In genomic region chr14:50822501-50823042, GRCh38 we compare ENCODE assay signal across 11 cellular contexts. TPM values are rescaled to one million over a fixed set of nuclear protein-coding genes. Genes with fewer than 3 reads are reported as not detected.
DNase-seq lines count a peak whose midpoint lies in the region; ATAC-seq and TF ChIP-seq lines count a peak whose summit lies in the region.
"Had no signal": no experiment of that assay in that cellular context is flagged by ENCODE, and none has a peak within 500 bp of the region (broad histone marks: within the 10 kb centered on the region; RNA-seq: fewer than 3 reads in every experiment).

No MANE protein-coding gene starts in this region.

- TF ChIP-seq POLR2A in spleen (IDR thresholded peaks at IDR 0.05) = no peak

- peak overlapping the region; percentile 93 for H3K27ac Mint-ChIP-seq in central memory CD8-positive, alpha-beta T cell (ENCODE audit: low read depth)

- no peaks in the 10 kb centered on the region for H3K27me3 ChIP-seq in spleen (replicated peaks in 1 of 7)

- no peaks in the 10 kb centered on the region for H3K27me3 Mint-ChIP-seq in central memory CD8-positive, alpha-beta T cell

- peaks cover 26 to 100% (median 75%) of the 10 kb centered on the region in 6 donors for H3K4me1 ChIP-seq in spleen

- peak overlapping the region; percentile 74 for H3K4me3 Mint-ChIP-seq in central memory CD8-positive, alpha-beta T cell

- peak overlapping the region in 1 of 8 donors; percentile 53 for H3K4me3 ChIP-seq in spleen

- H3K27ac ChIP-seq in spleen = peak overlapping the region; percentile 68 to 93 (median 86)

- peaks cover 88% of the 10 kb centered on the region for H3K4me1 Mint-ChIP-seq in central memory CD8-positive, alpha-beta T cell

- ATAC-seq in activated CD4-positive, CD25-positive, alpha-beta regulatory T cell treated with anti-CD3 and anti-CD28 coated beads, Interleukin-2, amount 50 U/mL, for 24 hours = peak; percentile 75 to 77
- ATAC-seq in central memory CD8-positive, alpha-beta T cell (replicated peaks; ENCODE audit: extremely low read depth, poor library complexity, severe bottlenecking) = no peak

- DNase-seq in activated CD4-positive, CD25-positive, alpha-beta regulatory T cell (lab: John Stamatoyannopoulos, UW) = no peak
- peak; percentile 35 to 84 for DNase-seq in NOMO-1 (lab: John Stamatoyannopoulos, UW; ENCODE audit: unreplicated experiment in 2 of 2)
- DNase-seq in central memory CD8-positive, alpha-beta T cell (ENCODE audit: low spot score in 2 of 2) = no peak
- peak; percentile 81 for DNase-seq in spleen
- DNase-seq in midbrain (lab: John Stamatoyannopoulos, UW) = no peak
- no peak for DNase-seq in GM10266 (ENCODE audit: extremely low spot score)
- DNase-seq in NK-92 treated with Interleukin-12 subunit alpha and Interleukin-12 subunit beta, amount 100 ng/mL, for 24 hours (lab: John Stamatoyannopoulos, UW) = no peak
- DNase-seq: NCI-H526 had no signal

- peaks cover 0 to 37% (median 3%) of the 10 kb centered on the region in 6 donors for H3K36me3 ChIP-seq in spleen

- TF ChIP-seq CTCF in spleen (IDR thresholded peaks at IDR 0.05 in 8 of 11, conservative IDR thresholded peaks at IDR 0.05 in 3 of 11) (no peak), GM10266 (IDR thresholded peaks at IDR 0.05; ENCODE audit: control insufficient read depth, insufficient read depth, low read depth, missing control alignments) (no peak)

- no peaks in the 10 kb centered on the region for H3K9me3 Mint-ChIP-seq in central memory CD8-positive, alpha-beta T cell

- peaks cover 25% of the 10 kb centered on the region for H3K36me3 Mint-ChIP-seq in central memory CD8-positive, alpha-beta T cell (ENCODE audit: insufficient read depth)

- H3K9me3 ChIP-seq in spleen = no peaks in the 10 kb centered on the region

- WGBS in spleen, 5 donors = 42 to 64% (median 55%) methylated on average over 11 of the region's 11 CpGs

- intact Hi-C loops in spleen (cut with DNase I; ENCODE audit: low total_unique reads) = no loop called here

RNA-seq across cellular contexts. Expression of gene NIN, which starts 8.4 kb away (rescaled TPM):
- total RNA-seq in spleen = 100 to 1,000 TPM in 3 of 7 donors, 10 to 100 TPM in 4; 93.7 to 139 (median 99.8) TPM
- polyA plus RNA-seq in spleen = 10 to 100 TPM; 11.8 to 15.4 (median 15.1) TPM

RNA-seq across cellular contexts. Expression of gene ABHD12B, which starts 49.3 kb away (rescaled TPM):
- not detected for total RNA-seq in spleen
- polyA plus RNA-seq in spleen = not detected
- total RNA-seq: A172, epithelial cell of proximal tubule had no signal

Comparison
In these comparisons a context has a peak if more than half of its experiments do, and no peak if none do; other contexts are left out.
1. DNase-seq: peak in NOMO-1 (2 of 2) and spleen (single experiment); none in activated CD4-positive, CD25-positive, alpha-beta regulatory T cell (0 of 4), central memory CD8-positive, alpha-beta T cell (0 of 2), midbrain (single experiment), GM10266 (single experiment) and NK-92 treated with Interleukin-12 subunit alpha and Interleukin-12 subunit beta, amount 100 ng/mL, for 24 hours (single experiment).